ENCODE assay signal across 21 cellular contexts in the genomic region with DNA sequence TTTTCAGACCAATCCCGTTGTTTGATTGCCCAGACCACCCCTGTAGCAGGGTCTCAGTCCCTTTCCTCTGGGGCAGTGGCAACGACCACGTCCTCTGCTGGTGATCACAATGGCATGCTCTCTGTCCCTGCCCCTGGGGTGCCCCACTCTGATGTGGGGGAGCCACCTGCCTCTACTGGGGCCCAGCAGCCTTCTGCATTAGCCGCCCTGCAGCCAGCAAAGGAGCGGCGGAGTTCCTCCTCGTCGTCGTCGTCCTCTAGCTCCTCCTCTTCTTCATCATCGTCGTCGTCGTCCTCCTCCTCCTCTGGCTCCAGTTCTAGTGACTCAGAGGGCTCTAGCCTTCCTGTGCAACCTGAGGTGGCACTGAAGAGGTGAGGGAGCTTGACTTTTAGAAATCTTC. TPM values are rescaled to one million over a fixed set of nuclear protein-coding genes. Genes with fewer than 3 reads are reported as not detected.
DNase-seq lines count a peak whose midpoint lies in the region; ATAC-seq and TF ChIP-seq lines count a peak whose summit lies in the region.
"Had no signal": no experiment of that assay in that cellular context is flagged by ENCODE, and none has a peak within 500 bp of the region (broad histone marks: within the 10 kb centered on the region; RNA-seq: fewer than 3 reads in every experiment).

No MANE protein-coding gene starts in this region.

- intact Hi-C loops in Right ventricle myocardium superior (cut with DNase I) (no loop called here), cardiac septum (cut with DNase I) (no loop called here)

- H3K27ac ChIP-seq in RWPE2 (ENCODE audit: poor library complexity, severe bottlenecking): peak overlapping the region; percentile 88
- H3K27ac ChIP-seq: pancreas had no signal

- H3K36me3 Mint-ChIP-seq in stimulated activated naive B cell treated with anti-CD40 and anti-IgM and Interleukin-4, amounts not matched to agents 10 μg/mL and 1 μg/mL and 100 μg/mL, for 72 hours: peaks cover 70 to 89% of the 10 kb centered on the region in 2 donors

- H3K36me3 ChIP-seq in RWPE2 (ENCODE audit: low read depth): peaks cover 96% of the 10 kb centered on the region

- ATAC-seq in Right ventricle myocardium superior (ENCODE audit: poor library complexity): no peak
- no peak; the same call in 2 of the 3 replicates for ATAC-seq in RWPE2 (ENCODE audit: low read depth)
- ATAC-seq in stimulated activated naive B cell treated with anti-CD40 and anti-IgM and Interleukin-4, amounts not matched to agents 10 μg/mL and 1 μg/mL and 100 μg/mL, for 72 hours (replicated peaks): no peak
- ATAC-seq: activated CD4-positive, alpha-beta T cell treated with anti-CD3 and anti-CD28 coated beads for 36 hours had no signal

- DNase-seq in Right ventricle myocardium superior (peak; percentile 20), cardiac septum (ENCODE audit: low spot score) (no peak), RWPE2 (ENCODE audit: low spot score) (no peak), fibroblast of mammary gland (ENCODE audit: low read depth) (peak; percentile 78), amygdala (lab: John Stamatoyannopoulos, UW) (no peak), HK-2 (ENCODE audit: unreplicated experiment) (no peak), GM10266 (ENCODE audit: extremely low spot score) (no peak)
- no peak for DNase-seq in stimulated activated naive B cell treated with anti-CD40 and anti-IgM and Interleukin-4, amounts not matched to agents 10 μg/mL and 1 μg/mL and 100 μg/mL, for 72 hours
- DNase-seq: activated CD4-positive, alpha-beta T cell treated with anti-CD3 and anti-CD28 coated beads for 36 hours; GF-D8; islet precursor cell; Karpas-422; NCI-H1417 treated with DMSO at 0.1 percent for 48 hours; NK-92 treated with Interleukin-12 subunit alpha and Interleukin-12 subunit beta, amount 100 ng/mL, for 24 hours; SIG-M5; stimulated activated naive CD4-positive, alpha-beta T cell; T-helper 9 cell had no signal

- H3K9me3 ChIP-seq in RWPE2 (ENCODE audit: severe bottlenecking): no peaks in the 10 kb centered on the region
- H3K9me3 ChIP-seq: pancreas had no signal

- H3K9me3 Mint-ChIP-seq in stimulated activated naive B cell treated with anti-CD40 and anti-IgM and Interleukin-4, amounts not matched to agents 10 μg/mL and 1 μg/mL and 100 μg/mL, for 72 hours: no peaks in the 10 kb centered on the region

- no peak for TF ChIP-seq CTCF in RWPE2 (IDR thresholded peaks at IDR 0.05; ENCODE audit: poor library complexity, severe bottlenecking)
- TF ChIP-seq CTCF in fibroblast of mammary gland (conservative IDR thresholded peaks at IDR 0.05; ENCODE audit: control insufficient read depth, insufficient read depth, low read depth, low read length): no peak
- no peak for TF ChIP-seq CTCF in GM10266 (IDR thresholded peaks at IDR 0.05; ENCODE audit: control insufficient read depth, insufficient read depth, low read depth, missing control alignments)

- peaks cover 32% of the 10 kb centered on the region for H3K4me1 ChIP-seq in RWPE2 (ENCODE audit: insufficient read depth, poor library complexity, severe bottlenecking)
- H3K4me1 ChIP-seq: pancreas had no signal

- no peaks in the 10 kb centered on the region for H3K27me3 Mint-ChIP-seq in stimulated activated naive B cell treated with anti-CD40 and anti-IgM and Interleukin-4, amounts not matched to agents 10 μg/mL and 1 μg/mL and 100 μg/mL, for 72 hours
- H3K27me3 Mint-ChIP-seq: activated CD4-positive, alpha-beta T cell treated with anti-CD3 and anti-CD28 coated beads for 36 hours had no signal

- H3K27ac Mint-ChIP-seq in stimulated activated naive B cell treated with anti-CD40 and anti-IgM and Interleukin-4, amounts not matched to agents 10 μg/mL and 1 μg/mL and 100 μg/mL, for 72 hours: peak overlapping the region; percentile 71
- H3K27ac Mint-ChIP-seq: activated CD4-positive, alpha-beta T cell treated with anti-CD3 and anti-CD28 coated beads for 36 hours had no signal

- peak overlapping the region in 1 of 2 donors; percentile 51 for H3K4me3 Mint-ChIP-seq in stimulated activated naive B cell treated with anti-CD40 and anti-IgM and Interleukin-4, amounts not matched to agents 10 μg/mL and 1 μg/mL and 100 μg/mL, for 72 hours
- H3K4me3 Mint-ChIP-seq: activated CD4-positive, alpha-beta T cell treated with anti-CD3 and anti-CD28 coated beads for 36 hours had no signal

- no peak overlapping the region for H3K4me3 ChIP-seq in RWPE2 (ENCODE audit: severe bottlenecking)
- H3K4me3 ChIP-seq in fibroblast of mammary gland (ENCODE audit: control insufficient read depth, low read depth, low read length): no peak overlapping the region
- H3K4me3 ChIP-seq: pancreas, smooth muscle cell had no signal

- peaks cover 25 to 51% of the 10 kb centered on the region in 2 donors for H3K4me1 Mint-ChIP-seq in stimulated activated naive B cell treated with anti-CD40 and anti-IgM and Interleukin-4, amounts not matched to agents 10 μg/mL and 1 μg/mL and 100 μg/mL, for 72 hours

- no peaks in the 10 kb centered on the region for H3K27me3 ChIP-seq in RWPE2 (ENCODE audit: insufficient read depth, poor library complexity, severe bottlenecking)
- H3K27me3 ChIP-seq: pancreas had no signal

RNA-seq across cellular contexts. Expression of a gene that starts 9.2 kb away (rescaled TPM):
- 299 TPM for total RNA-seq in Right ventricle myocardium superior
- 278 TPM for total RNA-seq in cardiac septum

RNA-seq across cellular contexts. Expression of a gene that starts 15.5 kb away (rescaled TPM):
- total RNA-seq in Right ventricle myocardium superior: 243 TPM
- 335 TPM for total RNA-seq in cardiac septum

RNA-seq across cellular contexts. Expression of a gene that starts 19.5 kb away (rescaled TPM):
- total RNA-seq in Right ventricle myocardium superior: not detected
- not detected for total RNA-seq in cardiac septum
- total RNA-seq: activated CD4-positive, alpha-beta T cell treated with anti-CD3 and anti-CD28 coated beads for 36 hours; mononuclear cell; pancreas; smooth muscle cell; ureter had no signal

RNA-seq across cellular contexts. Expression of a gene that starts 30.4 kb away (rescaled TPM):
- not detected for total RNA-seq in Right ventricle myocardium superior
- not detected for total RNA-seq in cardiac septum
- total RNA-seq: activated CD4-positive, alpha-beta T cell treated with anti-CD3 and anti-CD28 coated beads for 36 hours; mononuclear cell; pancreas; smooth muscle cell; ureter had no signal

RNA-seq across cellular contexts. Expression of a gene that starts 47.9 kb away (rescaled TPM):
- total RNA-seq in Right ventricle myocardium superior (0.30 TPM), cardiac septum (0.40 TPM)

Comparison
In these comparisons a context has a peak if more than half of its experiments do, and no peak if none do; other contexts are left out.
1. DNase-seq: peak in Right ventricle myocardium superior (single experiment) and fibroblast of mammary gland (single experiment); none in cardiac septum (single experiment), RWPE2 (single experiment), stimulated activated naive B cell treated with anti-CD40 and anti-IgM and Interleukin-4, amounts not matched to agents 10 μg/mL and 1 μg/mL and 100 μg/mL, for 72 hours (single experiment), amygdala (0 of 56), HK-2 (single experiment) and GM10266 (single experiment).